In the genomic region with DNA sequence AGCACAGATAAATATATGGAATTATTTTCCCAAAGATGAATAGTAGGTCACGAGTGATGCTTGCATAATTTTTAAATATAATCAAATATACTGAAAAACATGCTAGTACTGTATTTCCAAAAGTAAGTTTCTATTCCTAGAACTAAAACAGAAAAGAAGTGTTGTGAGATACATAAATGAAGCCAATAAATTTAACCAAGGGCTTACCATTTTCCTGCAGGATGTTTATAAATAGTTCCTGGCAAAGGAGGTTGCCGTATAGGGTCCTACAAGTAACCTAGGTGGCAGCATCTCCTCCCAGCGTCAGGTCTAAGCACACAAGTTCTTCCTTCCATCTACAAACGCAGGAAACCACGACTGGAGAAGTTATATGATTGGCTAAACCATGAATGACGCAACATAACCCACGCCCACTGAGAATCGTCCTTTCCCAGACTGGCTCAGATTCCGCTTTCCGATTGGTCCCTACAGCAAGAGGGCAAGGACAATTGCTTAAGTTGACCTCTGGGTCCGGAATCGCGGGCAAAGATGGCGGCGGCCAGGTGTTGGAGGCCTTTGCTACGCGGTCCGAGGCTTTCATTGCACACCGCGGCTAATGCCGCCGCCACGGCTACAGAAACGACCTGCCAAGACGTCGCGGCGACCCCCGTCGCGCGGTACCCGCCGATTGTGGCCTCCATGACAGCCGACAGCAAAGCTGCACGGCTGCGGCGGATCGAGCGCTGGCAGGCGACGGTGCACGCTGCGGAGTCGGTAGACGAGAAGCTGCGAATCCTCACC, we compare ENCODE assay signal across 8 cellular contexts. TPM values are rescaled to one million over a fixed set of nuclear protein-coding genes. Genes with fewer than 3 reads are reported as not detected.
DNase-seq lines count a peak whose midpoint lies in the region; ATAC-seq lines count a peak whose summit lies in the region.

A gene (plus strand): TSS at position 513 of the 780 bp plus-strand sequence. CDS start 16 bp downstream, at position 529.

- H3K27ac ChIP-seq in effector memory CD4-positive, alpha-beta T cell (ENCODE audit: insufficient read depth, low read length, poor library complexity, severe bottlenecking), result peak within 1 kb of the TSS; percentile 76

- peaks cover 11% of the 10 kb centered on the region for H3K4me1 ChIP-seq in effector memory CD4-positive, alpha-beta T cell (ENCODE audit: control insufficient read depth, insufficient read depth, low read length, poor library complexity, severe bottlenecking)

- no peaks in the 10 kb centered on the region for H3K27me3 ChIP-seq in effector memory CD4-positive, alpha-beta T cell (replicated peaks; ENCODE audit: control insufficient read depth, insufficient read depth, low read length, poor library complexity, severe bottlenecking)

- ATAC-seq in GM19467 (IDR thresholded peaks at IDR 0.05; ENCODE audit: unreplicated experiment), result peak; percentile 97

- POLR2A ChIA-PET in activated CD8-positive, alpha-beta memory T cell treated with anti-CD3 and anti-CD28 coated beads for 36 hours (lab: Charles Lee), result no interaction called here

- no peaks in the 10 kb centered on the region for H3K9me3 ChIP-seq in effector memory CD4-positive, alpha-beta T cell (ENCODE audit: control insufficient read depth, low read length)

- H3K36me3 ChIP-seq in effector memory CD4-positive, alpha-beta T cell (ENCODE audit: control insufficient read depth, insufficient read depth, low read length), result peaks cover 25% of the 10 kb centered on the region

- DNase-seq in CMK (ENCODE audit: low read depth), result peak; percentile 98
- DNase-seq in HS-5 (ENCODE audit: low read depth), result peak; percentile 100
- peak; percentile 83 for DNase-seq in NK-92 treated with Interleukin-12 subunit alpha and Interleukin-12 subunit beta, amount 100 ng/mL, for 24 hours (lab: John Stamatoyannopoulos, UW)
- peak; percentile 81 to 88 (median 84) for DNase-seq in effector memory CD4-positive, alpha-beta T cell
- peak; percentile 100 for DNase-seq in medulla oblongata (ENCODE audit: extremely low spot score)
- DNase-seq in stimulated activated CD8-positive, alpha-beta memory T cell treated with anti-CD3 and anti-CD28 coated beads, Interleukin-12 subunit alpha, Interleukin-12 subunit beta, amount 100 ng/mL, for 24 hours (ENCODE audit: extremely low read depth), result peak; percentile 69

- H3K4me3 ChIP-seq in effector memory CD4-positive, alpha-beta T cell (ENCODE audit: insufficient read depth, low read depth, low read length, poor library complexity, severe bottlenecking), result peak within 1 kb of the TSS; percentile 94

- CTCF ChIA-PET in activated CD8-positive, alpha-beta memory T cell treated with anti-CD3 and anti-CD28 coated beads for 36 hours (lab: Charles Lee), result no interaction called here

RNA-seq across cellular contexts. Expression of the gene that starts here (rescaled TPM):
- total RNA-seq in activated CD8-positive, alpha-beta memory T cell treated with anti-CD3 and anti-CD28 coated beads for 36 hours, result 10 to 100 TPM; 62.2 to 64.3 TPM

Comparison
In these comparisons a context has a peak if more than half of its experiments do, and no peak if none do; other contexts are left out.
1. Peak in every context shown above with its lines: DNase-seq, ATAC-seq, H3K4me3 ChIP-seq and H3K27ac ChIP-seq.